In the genomic region with DNA sequence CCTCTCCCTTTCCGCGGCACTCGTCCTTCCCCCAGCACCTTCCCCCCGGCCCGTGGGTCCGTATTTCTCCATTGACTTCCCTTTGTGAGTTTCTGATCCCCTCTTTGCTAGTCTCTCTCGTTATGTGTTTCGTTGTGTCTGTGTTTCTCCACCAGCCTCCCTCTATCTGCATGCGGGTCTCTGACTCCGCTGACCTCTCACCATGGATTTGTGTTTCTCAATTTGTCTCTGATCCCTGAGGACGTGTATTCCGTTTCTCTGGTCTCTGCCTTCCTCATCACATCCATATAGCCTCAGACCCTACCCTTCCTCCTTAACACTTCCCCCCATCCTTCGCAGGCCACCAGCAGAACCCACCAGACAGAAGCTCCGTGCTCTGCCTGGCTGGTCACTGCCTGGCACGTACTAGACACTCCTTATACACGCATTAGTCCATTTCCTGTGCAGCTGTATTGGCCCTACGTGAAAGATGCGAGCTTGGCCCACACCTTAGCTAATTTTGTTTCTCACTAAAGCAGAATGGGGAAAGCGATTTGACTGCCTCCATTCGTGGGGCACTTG, we compare ENCODE assay signal across 8 cellular contexts. TPM values are rescaled to one million over a fixed set of nuclear protein-coding genes. Genes with fewer than 3 reads are reported as not detected.
DNase-seq lines count a peak whose midpoint lies in the region; ATAC-seq and TF ChIP-seq lines count a peak whose summit lies in the region.

No MANE protein-coding gene starts in this region.

- H3K36me3 ChIP-seq in GM23248 (ENCODE audit: low read depth), result peaks cover 9% of the 10 kb centered on the region; the same call in 1 of the 2 replicates

- H4K20me1 ChIP-seq in GM23248 (ENCODE audit: insufficient read depth), result no peaks in the 10 kb centered on the region

- peak overlapping the region; percentile 81 for H2AFZ ChIP-seq in GM23248

- no peaks in the 10 kb centered on the region for H3K9me3 ChIP-seq in GM23248 (ENCODE audit: low read depth)

- TF ChIP-seq CTCF in VCaP (conservative IDR thresholded peaks at IDR 0.05), result no peak
- no peak for TF ChIP-seq CTCF in foreskin keratinocyte (conservative IDR thresholded peaks at IDR 0.05)

- H3K9me2 ChIP-seq in GM23248 (ENCODE audit: insufficient read depth), result no peaks in the 10 kb centered on the region

- H3K27ac ChIP-seq in GM23248 (peak overlapping the region; percentile 73), VCaP (peak overlapping the region; percentile 90), foreskin keratinocyte (peak overlapping the region; percentile 69)

- in situ Hi-C loops in GM23248 (cut with MboI), result loop anchor here (25.0 kb wide), 1 partner anchor 562 kb away; the partner anchor contains the start of gene NHP2

- no peak for ATAC-seq in foreskin keratinocyte
- no peak for ATAC-seq in activated CD4-positive, CD25-positive, alpha-beta regulatory T cell treated with anti-CD3 and anti-CD28 coated beads, Interleukin-2, amount 50 U/mL, for 24 hours
- ATAC-seq in GM21737 (IDR thresholded peaks at IDR 0.05; ENCODE audit: unreplicated experiment), result no peak

- peak overlapping the region; percentile 85 for H3K4me3 ChIP-seq in GM23248

- DNase-seq in AG08395 (ENCODE audit: low spot score), result peak; percentile 19
- DNase-seq in GM23248, result peak; percentile 68
- DNase-seq in foreskin keratinocyte, result no peak
- peak; percentile 47 for DNase-seq in pons (ENCODE audit: low spot score)
- no peak for DNase-seq in NCI-H2107 treated with DMSO at 0.1 percent for 48 hours (lab: John Stamatoyannopoulos, UW; ENCODE audit: unreplicated experiment)

- peak overlapping the region; percentile 91 for H3K9ac ChIP-seq in GM23248

- peaks cover 8% of the 10 kb centered on the region for H3K4me1 ChIP-seq in GM23248 (ENCODE audit: insufficient read depth)
- H3K4me1 ChIP-seq in foreskin keratinocyte, result no peaks in the 10 kb centered on the region

- H3F3A ChIP-seq in GM23248 (ENCODE audit: insufficient read depth), result peaks cover 23% of the 10 kb centered on the region

- peaks cover 23% of the 10 kb centered on the region for H3K79me2 ChIP-seq in GM23248 (ENCODE audit: insufficient read depth)

- WGBS in GM23248 (ENCODE audit: low coverage in 1 of 2, low lambda C conversion rate in 2 of 2, missing lambda C conversion rate in 2 of 2), 2 experiments, result 3% methylated on average over 15 to 20 of the region's 20 CpGs

- H3K4me2 ChIP-seq in GM23248 (ENCODE audit: unreplicated experiment), result peak overlapping the region; percentile 96

- H3K27me3 ChIP-seq in GM23248 (replicated peaks; ENCODE audit: insufficient read depth) (no peaks in the 10 kb centered on the region), foreskin keratinocyte (no peaks in the 10 kb centered on the region)

RNA-seq across cellular contexts. Expression of gene B4GALT7, which starts 0.6 kb away (rescaled TPM):
- 42.7 and 53.5 TPM in 2 replicates for total RNA-seq in GM23248 (2014; rRNA removed; shearing (Covaris generic))
- polyA plus RNA-seq in GM23248 (2016; fragmentation: Nextera tagmentation; extraction: Ambion mirVana) (35.2 and 37.9 TPM in 2 replicates), foreskin keratinocyte (30.7 and 32.0 TPM in 2 replicates)
- total RNA-seq in foreskin keratinocyte, result 25.8 and 26.9 TPM in 2 replicates

RNA-seq across cellular contexts. Expression of gene TMED9, which starts 8.5 kb away (rescaled TPM):
- 137 and 138 TPM in 2 replicates for total RNA-seq in GM23248 (2014; rRNA removed; shearing (Covaris generic))
- polyA plus RNA-seq in GM23248 (2016; fragmentation: Nextera tagmentation; extraction: Ambion mirVana), result 254 and 282 TPM in 2 replicates
- 138 and 155 TPM in 2 replicates for total RNA-seq in foreskin keratinocyte
- 262 and 316 TPM in 2 replicates for polyA plus RNA-seq in foreskin keratinocyte

RNA-seq across cellular contexts. Expression of gene FAM193B, which starts 46.2 kb away (rescaled TPM):
- 21.9 and 22.9 TPM in 2 replicates for total RNA-seq in GM23248 (2014; rRNA removed; shearing (Covaris generic))
- 6.1 and 8.0 TPM in 2 replicates for polyA plus RNA-seq in GM23248 (2016; fragmentation: Nextera tagmentation; extraction: Ambion mirVana)
- 38.3 and 42.1 TPM in 2 replicates for total RNA-seq in foreskin keratinocyte
- 29.7 and 31.9 TPM in 2 replicates for polyA plus RNA-seq in foreskin keratinocyte

Comparison
In these comparisons a context has a peak if more than half of its experiments do, and no peak if none do; other contexts are left out.
1. DNase-seq: peak in AG08395 (single experiment), GM23248 (single experiment) and pons (single experiment); none in foreskin keratinocyte (0 of 2) and NCI-H2107 treated with DMSO at 0.1 percent for 48 hours (single experiment).
2. Peak in every context shown above with its lines, with median percentiles within 50 percentile points of each other: H3K27ac ChIP-seq.